ENCODE assay signal across 8 cellular contexts in genomic region chr2:6896930-6897759, GRCh38. TPM values are rescaled to one million over a fixed set of nuclear protein-coding genes. Genes with fewer than 3 reads are reported as not detected.
DNase-seq lines count a peak whose midpoint lies in the region; ATAC-seq and TF ChIP-seq lines count a peak whose summit lies in the region.

No MANE protein-coding gene starts in this region.

- H2BK20ac ChIP-seq in IMR-90 (ENCODE audit: low read depth, low read length) = no peak overlapping the region

- H3K79me1 ChIP-seq in IMR-90 (ENCODE audit: low read depth in 1 of 2, low read length in 2 of 2) = no peaks in the 10 kb centered on the region

- no peak overlapping the region for H3K18ac ChIP-seq in IMR-90 (ENCODE audit: low read depth, low read length)

- DNase-seq in SKM-1 treated with dmso at 0.1 percent for 144 hours (lab: John Stamatoyannopoulos, UW; ENCODE audit: unreplicated experiment) = peak; percentile 36
- DNase-seq in SKM-1 (lab: John Stamatoyannopoulos, UW; ENCODE audit: unreplicated experiment) = no peak
- DNase-seq in IMR-90 = peak; percentile 10
- peak; percentile 16 for DNase-seq in SK-N-MC (ENCODE audit: low read depth, low spot score)
- no peak for DNase-seq in esophagus squamous epithelium (lab: John Stamatoyannopoulos, UW)
- DNase-seq in ovary = no peak

- peak; percentile 40 for TF ChIP-seq CTCF in IMR-90 (conservative IDR thresholded peaks at IDR 0.05; ENCODE audit: low read depth, low read length)
- peak; percentile 37 to 74 (median 64) for TF ChIP-seq CTCF in esophagus squamous epithelium (IDR thresholded peaks at IDR 0.05)
- peak in 2 of 3 donors; percentile 64 to 69 for TF ChIP-seq CTCF in ovary (IDR thresholded peaks at IDR 0.05)

- POLR2A ChIA-PET in IMR-90 (lab: Charles Lee; ENCODE audit: unreplicated experiment) = no interaction called here

- in situ Hi-C loops in IMR-90 (cut with MboI; ENCODE audit: low sequenced_read_pairs) = no loop called here

- H3K4me1 ChIP-seq in IMR-90 (ENCODE audit: control insufficient read depth, insufficient read depth, low read length) (no peaks in the 10 kb centered on the region), esophagus squamous epithelium (no peaks in the 10 kb centered on the region), ovary (ENCODE audit: insufficient read depth) (no peaks in the 10 kb centered on the region)

- ATAC-seq in IMR-90 (ENCODE audit: low read depth) (no peak), HG03196 (IDR thresholded peaks at IDR 0.05; ENCODE audit: unreplicated experiment) (no peak), GM19395 (IDR thresholded peaks at IDR 0.05; ENCODE audit: unreplicated experiment) (no peak)

- BruUV-seq in IMR-90 (replicated peaks; lab: Mats Ljungman, UMichigan) = no TSS peak

- H2AK9ac ChIP-seq in IMR-90 (replicated peaks; ENCODE audit: low read depth, low read length, poor library complexity) = no peak overlapping the region

- H2BK15ac ChIP-seq in IMR-90 (ENCODE audit: low read depth, low read length) = no peak overlapping the region

- WGBS in IMR-90 (ENCODE audit: extremely low coverage in 2 of 2, insufficient read length in 1 of 2), 2 experiments = no CpG with 5 or more reads among the region's 5 CpGs
- 61 to 66% methylated on average over 5 of the region's 5 CpGs for WGBS in esophagus squamous epithelium, 2 donors
- 48 to 51% (median 50%) methylated on average over 5 of the region's 5 CpGs for WGBS in ovary, 3 donors

- H3K23ac ChIP-seq in IMR-90 (ENCODE audit: low read depth, low read length) = no peak overlapping the region

- no peaks in the 10 kb centered on the region for H4K20me1 ChIP-seq in IMR-90 (ENCODE audit: insufficient read depth, low read length)

- TF ChIP-seq POLR2A in IMR-90 (IDR thresholded peaks at IDR 0.05; ENCODE audit: low read depth, low read length) = no peak
- no peak for TF ChIP-seq POLR2A in esophagus squamous epithelium (IDR thresholded peaks at IDR 0.05)
- no peak for TF ChIP-seq POLR2A in ovary (IDR thresholded peaks at IDR 0.05)

- H2BK120ac ChIP-seq in IMR-90 (ENCODE audit: low read depth, low read length) = no peak overlapping the region

- H3K27me3 ChIP-seq in IMR-90 (ENCODE audit: control insufficient read depth, insufficient read depth, low read length) (no peaks in the 10 kb centered on the region), esophagus squamous epithelium (no peaks in the 10 kb centered on the region), ovary (no peaks in the 10 kb centered on the region)

- no peak overlapping the region for H4K5ac ChIP-seq in IMR-90 (ENCODE audit: low read depth, low read length)

- no peak overlapping the region for H3K14ac ChIP-seq in IMR-90 (replicated peaks; ENCODE audit: low read depth, low read length)

- no peak overlapping the region for H3K4me3 ChIP-seq in IMR-90 (ENCODE audit: insufficient read depth, low read depth, low read length)
- H3K4me3 ChIP-seq in SK-N-MC = no peak overlapping the region
- H3K4me3 ChIP-seq in esophagus squamous epithelium = no peak overlapping the region
- H3K4me3 ChIP-seq in ovary = no peak overlapping the region

- dilution Hi-C loops in IMR-90 (cut with HindIII; ENCODE audit: low sequenced_read_pairs, unreplicated experiment) = no loop called here

- intact Hi-C loops in IMR-90 (cut with micrococcal nuclease) (loop anchor here (1.0 to 5.0 kb wide), 2 partner anchors 147 to 185 kb away; no protein-coding TSS in a partner anchor), esophagus squamous epithelium (cut with DNase I) (loop anchor here (10.0 kb wide), 1 partner anchor 148 kb away; no protein-coding TSS in a partner anchor), ovary (cut with DNase I) (loop anchor here in 1 of 4 donors (5.0 kb wide), 1 partner anchor 145 kb away; no protein-coding TSS in a partner anchor)

- H3K9me1 ChIP-seq in IMR-90 (ENCODE audit: insufficient read depth, low read length) = no peaks in the 10 kb centered on the region

- H4K91ac ChIP-seq in IMR-90 (ENCODE audit: insufficient read depth, low read depth, low read length) = no peak overlapping the region

- H3K9me3 ChIP-seq in IMR-90 (ENCODE audit: control insufficient read depth, insufficient read depth, low read length) (no peaks in the 10 kb centered on the region), SK-N-MC (ENCODE audit: low read depth, low read length) (no peaks in the 10 kb centered on the region), esophagus squamous epithelium (no peaks in the 10 kb centered on the region), ovary (no peaks in the 10 kb centered on the region)

- TF ChIP-seq RAD21 in IMR-90 (IDR thresholded peaks at IDR 0.05; ENCODE audit: low read length) = 0 out of 2 replicates have a peak, but pooled peaks have one; percentile 27

- no peak overlapping the region for H3K4me2 ChIP-seq in IMR-90 (ENCODE audit: low read depth, low read length)

- CTCF ChIA-PET in IMR-90 (lab: Yijun Ruan, JAX) = interaction anchor here (0.7 to 1.6 kb wide), 4 partner anchors 10 to 147 kb away, joined by 3 to 4 read pairs (median 4); no protein-coding TSS in a partner anchor

- H3K36me3 ChIP-seq in IMR-90 (ENCODE audit: control insufficient read depth, insufficient read depth, low read length) = no peaks in the 10 kb centered on the region
- H3K36me3 ChIP-seq in SK-N-MC (ENCODE audit: insufficient read depth, low read length) = no peaks in the 10 kb centered on the region
- H3K36me3 ChIP-seq in esophagus squamous epithelium = no peaks in the 10 kb centered on the region
- H3K36me3 ChIP-seq in ovary = no peaks in the 10 kb centered on the region

- TF ChIP-seq EP300 in ovary (IDR thresholded peaks at IDR 0.05) = no peak

- no peak overlapping the region for H4K8ac ChIP-seq in IMR-90 (ENCODE audit: low read depth in 2 of 2, low read length in 2 of 2)

- no peak overlapping the region for H3K56ac ChIP-seq in IMR-90 (ENCODE audit: extremely low read depth, insufficient read depth, low read length)

- H2AK5ac ChIP-seq in IMR-90 (ENCODE audit: low read depth, low read length) = no peak overlapping the region

- H3K27ac ChIP-seq in IMR-90 (ENCODE audit: insufficient read depth, low read length) = no peak overlapping the region
- H3K27ac ChIP-seq in SK-N-MC = no peak overlapping the region
- no peak overlapping the region for H3K27ac ChIP-seq in esophagus squamous epithelium
- H3K27ac ChIP-seq in ovary = peak overlapping the region; percentile 40 to 60

- no peak overlapping the region for H2BK5ac ChIP-seq in IMR-90 (ENCODE audit: low read depth, low read length, poor library complexity, severe bottlenecking)

- no peak overlapping the region for H3K9ac ChIP-seq in IMR-90 (ENCODE audit: low read depth, low read length)
- H3K9ac ChIP-seq in SK-N-MC (ENCODE audit: insufficient read length) = no peak overlapping the region

- H3K4ac ChIP-seq in IMR-90 (ENCODE audit: low read depth, low read length) = no peak overlapping the region

- no peak overlapping the region for H2AFZ ChIP-seq in IMR-90 (replicated peaks; ENCODE audit: low read length, poor library complexity)

TF ChIP-seq in IMR-90, 13 proteins besides CTCF, POLR2A, EP300 and RAD21:
- TF ChIP-seq ELK1 (IDR thresholded peaks at IDR 0.05; ENCODE audit: borderline replicate concordance, low read depth, low read length) = no peak
- TF ChIP-seq CEBPB (IDR thresholded peaks at IDR 0.05; ENCODE audit: low read depth, low read length) = no peak
- TF ChIP-seq USF2 (IDR thresholded peaks at IDR 0.05; ENCODE audit: low read depth, low read length) = no peak
- no peak for TF ChIP-seq SMC3 (IDR thresholded peaks at IDR 0.05; ENCODE audit: low read depth, low read length)
- TF ChIP-seq MXI1 (IDR thresholded peaks at IDR 0.05; ENCODE audit: borderline replicate concordance, low read depth, low read length) = no peak
- no peak for TF ChIP-seq RFX5 (IDR thresholded peaks at IDR 0.05; ENCODE audit: low read depth, low read length)

RNA-seq across cellular contexts. Expression of gene RSAD2, which starts 19.6 kb away (rescaled TPM):
- total RNA-seq in IMR-90 (2012; rRNA removed) = not detected in 2 replicates
- not detected in 2 replicates for polyA plus RNA-seq in IMR-90 (2012; rRNA removed)
- polyA plus RNA-seq in IMR-90 (2012; cell fraction: cytosol; rRNA removed) = not detected in 2 replicates
- polyA plus RNA-seq in IMR-90 (2012; cell fraction: nucleus; rRNA removed; ENCODE audit: low replicate concordance) = not detected in 2 replicates
- 1 to 10 TPM in 2 of 4 donors, under 1 TPM in 2; 0.15 to 4.3 (median 0.66) TPM for total RNA-seq in esophagus squamous epithelium
- 1 to 10 TPM; 1.9 to 9.2 (median 4.5) TPM for total RNA-seq in ovary
- 10 to 100 TPM in 1 of 2 donors, 1 to 10 TPM in 1; 4.7 to 11.1 TPM for polyA plus RNA-seq in ovary

RNA-seq across cellular contexts. Expression of gene RNF144A, which starts 20.1 kb away (rescaled TPM):
- total RNA-seq in IMR-90 (2012; rRNA removed) (0.18 and 0.28 TPM in 2 replicates), esophagus squamous epithelium (10 to 100 TPM in 1 of 4 donors, 1 to 10 TPM in 3; 6.2 to 11.6 (median 8.2) TPM), ovary (10 to 100 TPM; 19.1 to 47.7 (median 25.3) TPM)
- polyA plus RNA-seq in IMR-90 (2012; rRNA removed) (0.26 and 0.47 TPM in 2 replicates), ovary (10 to 100 TPM; 10.4 to 23.4 TPM)
- 0.14 and 0.22 TPM in 2 replicates for polyA plus RNA-seq in IMR-90 (2012; cell fraction: cytosol; rRNA removed)
- polyA plus RNA-seq in IMR-90 (2012; cell fraction: nucleus; rRNA removed; ENCODE audit: low replicate concordance) = 0.15 and 0.17 TPM in 2 replicates

RNA-seq across cellular contexts. Expression of gene CMPK2, which starts 31.4 kb away (rescaled TPM):
- total RNA-seq in IMR-90 (2012; rRNA removed) (0.18 and 0.28 TPM in 2 replicates), esophagus squamous epithelium (1 to 10 TPM in 3 of 4 donors, under 1 TPM in 1; 0.53 to 4.9 (median 1.7) TPM), ovary (1 to 10 TPM; 2.7 to 7.1 (median 4.2) TPM)
- polyA plus RNA-seq in IMR-90 (2012; rRNA removed) (0.03 and 0.11 TPM in 2 replicates), ovary (10 to 100 TPM in 1 of 2 donors, 1 to 10 TPM in 1; 3.1 to 11.5 TPM)
- 0.02 TPM in 1 of 2 replicates, not detected in the other for polyA plus RNA-seq in IMR-90 (2012; cell fraction: cytosol; rRNA removed)
- polyA plus RNA-seq in IMR-90 (2012; cell fraction: nucleus; rRNA removed; ENCODE audit: low replicate concordance) = 0.05 and 0.07 TPM in 2 replicates

Comparison
In these comparisons a context has a peak if more than half of its experiments do, and no peak if none do; other contexts are left out.
1. DNase-seq: peak in SKM-1 treated with dmso at 0.1 percent for 144 hours (single experiment), IMR-90 (single experiment) and SK-N-MC (single experiment); none in SKM-1 (single experiment), esophagus squamous epithelium (single experiment) and ovary (0 of 5).
2. H3K27ac ChIP-seq: peak in ovary (2 of 2); none in IMR-90 (single experiment), SK-N-MC (single experiment) and esophagus squamous epithelium (0 of 4).
3. Peak in every context shown above with its lines, with median percentiles within 50 percentile points of each other: CTCF ChIP-seq.